Comparison of ENCODE assay signal across 9 cellular contexts in genomic region chr17:80780381-80781187, GRCh38.
DNase-seq lines count a peak whose midpoint lies in the region; ATAC-seq, FAIRE-seq and TF ChIP-seq lines count a peak whose summit lies in the region.
"Had no signal": no experiment of that assay in that cellular context is flagged by ENCODE, and none has a peak within 500 bp of the region (broad histone marks: within the 10 kb centered on the region; RNA-seq: fewer than 3 reads in every experiment).

No MANE protein-coding gene starts in this region.

- H2BK15ac ChIP-seq in mesendoderm (replicated peaks; ENCODE audit: low read depth) = no peak overlapping the region

- no peaks in the 10 kb centered on the region for H4K20me1 ChIP-seq in DND-41 (ENCODE audit: insufficient read depth, low read length)
- no peaks in the 10 kb centered on the region for H4K20me1 ChIP-seq in GM23248 (ENCODE audit: insufficient read depth)

- peaks cover 64% of the 10 kb centered on the region for H3K4me1 ChIP-seq in DND-41 (ENCODE audit: insufficient read depth, low read length)
- H3K4me1 ChIP-seq in GM23248 (ENCODE audit: insufficient read depth) = peaks cover 33% of the 10 kb centered on the region
- peaks cover 8% of the 10 kb centered on the region for H3K4me1 ChIP-seq in mesendoderm (ENCODE audit: control insufficient read depth, low read depth, low read length)
- H3K4me1 ChIP-seq: pancreas had no signal

- no peak for FAIRE-seq in HTR-8/SVneo (lab: Jason Lieb, UNC)
- FAIRE-seq: pancreas had no signal

- H3K27me3 ChIP-seq in DND-41 (ENCODE audit: insufficient read depth, low read length, poor library complexity) (no peaks in the 10 kb centered on the region), GM23248 (replicated peaks; ENCODE audit: insufficient read depth) (no peaks in the 10 kb centered on the region), mesendoderm (ENCODE audit: insufficient read depth, low read length, poor library complexity) (no peaks in the 10 kb centered on the region)
- H3K27me3 ChIP-seq: pancreas had no signal

- H3K9me2 ChIP-seq in GM23248 (ENCODE audit: insufficient read depth) = no peaks in the 10 kb centered on the region

- H3K56ac ChIP-seq in mesendoderm (ENCODE audit: low read length) = peak overlapping the region; percentile 22

- H3K4me3 ChIP-seq in DND-41 (ENCODE audit: low read depth in 1 of 2, low read length in 2 of 2) (no peak overlapping the region), GM23248 (peak overlapping the region; percentile 27), mesendoderm (ENCODE audit: low read length) (no peak overlapping the region)
- H3K4me3 ChIP-seq: pancreas had no signal

- no peak overlapping the region for H3K18ac ChIP-seq in mesendoderm (ENCODE audit: low read length)

- peak overlapping the region; percentile 86 for H3K27ac ChIP-seq in DND-41 (ENCODE audit: low read length)
- peak overlapping the region; percentile 13 for H3K27ac ChIP-seq in GM23248
- no peak overlapping the region for H3K27ac ChIP-seq in mesendoderm (ENCODE audit: low read depth, low read length)
- H3K27ac ChIP-seq: pancreas had no signal

- peaks cover 5% of the 10 kb centered on the region for H3K36me3 Mint-ChIP-seq in T-helper 17 cell (ENCODE audit: low read depth)

- no peak overlapping the region for H2AK5ac ChIP-seq in mesendoderm (ENCODE audit: low read length)

- H2AFZ ChIP-seq in DND-41 (ENCODE audit: low read depth, low read length) (no peak overlapping the region), GM23248 (0 out of 2 replicates have a peak overlapping the region, but pooled peaks have one; percentile 21)

- peak; percentile 66 for DNase-seq in DND-41
- peak; percentile 30 for DNase-seq in GM23248
- no peak for DNase-seq in T-helper 17 cell
- no peak for DNase-seq in mesendoderm
- no peak for DNase-seq in HTR-8/SVneo (ENCODE audit: insufficient read length, low spot score)
- no peak for DNase-seq in T-helper 9 cell
- no peak for DNase-seq in COLO829 (ENCODE audit: low spot score)
- DNase-seq in ureter (ENCODE audit: low spot score) = no peak

- peak; percentile 66 for ATAC-seq in DND-41 (ENCODE audit: insufficient read depth, low read depth)
- ATAC-seq in T-helper 17 cell = peak; percentile 27

- H2BK5ac ChIP-seq in mesendoderm (ENCODE audit: low read length) = no peak overlapping the region

- H3K23ac ChIP-seq in mesendoderm (ENCODE audit: low read length) = no peak overlapping the region

- 71 to 72% methylated on average over 16 to 19 of the region's 19 CpGs for WGBS in GM23248 (ENCODE audit: low coverage in 1 of 2, low lambda C conversion rate in 2 of 2, missing lambda C conversion rate in 2 of 2), 2 experiments
- whole genome bisulfite sequencing in mesendoderm (ENCODE audit: extremely low coverage, insufficient coverage, low lambda C conversion rate) = no CpG with 5 or more reads among the region's 19 CpGs

- H3K4ac ChIP-seq in mesendoderm (ENCODE audit: low read depth, low read length) = no peak overlapping the region

- H3K4me2 ChIP-seq in DND-41 (ENCODE audit: insufficient read depth, low read length) = peak overlapping the region; percentile 35; the same call in 1 of the 2 replicates
- peak overlapping the region; percentile 25 for H3K4me2 ChIP-seq in GM23248 (ENCODE audit: unreplicated experiment)
- H3K4me2 ChIP-seq in mesendoderm (ENCODE audit: low read length) = no peak overlapping the region

- no peaks in the 10 kb centered on the region for H3K27me3 Mint-ChIP-seq in T-helper 17 cell

- H4K8ac ChIP-seq in mesendoderm (ENCODE audit: low read depth, low read length) = no peak overlapping the region

- H3F3A ChIP-seq in GM23248 (ENCODE audit: insufficient read depth) = peaks cover 16% of the 10 kb centered on the region

- no peaks in the 10 kb centered on the region for H3K79me1 ChIP-seq in mesendoderm (ENCODE audit: low read length)

- H3K79me2 ChIP-seq in DND-41 (ENCODE audit: insufficient read depth, low read length) (peaks cover 44% of the 10 kb centered on the region), GM23248 (ENCODE audit: insufficient read depth) (no peaks in the 10 kb centered on the region), mesendoderm (ENCODE audit: control insufficient read depth, insufficient read depth, low read length) (no peaks in the 10 kb centered on the region)

- TF ChIP-seq CTCF in DND-41 (IDR thresholded peaks at IDR 0.05; ENCODE audit: borderline replicate concordance, extremely low read depth, low read length, poor library complexity, severe bottlenecking) = no peak

- in situ Hi-C loops in GM23248 (cut with MboI) = no loop called here

- peak overlapping the region; percentile 42 for H3K9ac ChIP-seq in DND-41 (ENCODE audit: low read depth, low read length)
- no peak overlapping the region for H3K9ac ChIP-seq in GM23248
- no peak overlapping the region for H3K9ac ChIP-seq in mesendoderm (ENCODE audit: low read length)

- H3K36me3 ChIP-seq in DND-41 (ENCODE audit: insufficient read depth, low read length) = peaks cover 24% of the 10 kb centered on the region
- H3K36me3 ChIP-seq in GM23248 (ENCODE audit: low read depth) = no peaks in the 10 kb centered on the region
- no peaks in the 10 kb centered on the region for H3K36me3 ChIP-seq in mesendoderm (ENCODE audit: control insufficient read depth, insufficient read depth, low read length)
- H3K36me3 ChIP-seq: pancreas had no signal

- H4K5ac ChIP-seq in mesendoderm (ENCODE audit: low read length) = no peak overlapping the region

- H3K27ac Mint-ChIP-seq in T-helper 17 cell = peak overlapping the region; percentile 92

- H3K9me3 ChIP-seq in DND-41 (ENCODE audit: insufficient read depth, low read length, severe bottlenecking) = no peaks in the 10 kb centered on the region
- no peaks in the 10 kb centered on the region for H3K9me3 ChIP-seq in GM23248 (ENCODE audit: low read depth)
- no peaks in the 10 kb centered on the region for H3K9me3 ChIP-seq in T-helper 17 cell (ENCODE audit: control insufficient read depth, low read length, poor library complexity, severe bottlenecking)
- H3K9me3 ChIP-seq: pancreas had no signal

- H3K4me3 Mint-ChIP-seq in T-helper 17 cell = peak overlapping the region; percentile 85

- H2BK120ac ChIP-seq in mesendoderm (ENCODE audit: low read depth, low read length) = no peak overlapping the region

- H3K4me1 Mint-ChIP-seq in T-helper 17 cell = peaks cover 38% of the 10 kb centered on the region

Comparison
In these comparisons a context has a peak if more than half of its experiments do, and no peak if none do; other contexts are left out.
1. DNase-seq: peak in DND-41 (single experiment) and GM23248 (single experiment); none in T-helper 17 cell (0 of 3), mesendoderm (single experiment), HTR-8/SVneo (single experiment), T-helper 9 cell (single experiment), COLO829 (single experiment) and ureter (single experiment).